9 cellular contexts compared by ENCODE assay signal in the genomic region with DNA sequence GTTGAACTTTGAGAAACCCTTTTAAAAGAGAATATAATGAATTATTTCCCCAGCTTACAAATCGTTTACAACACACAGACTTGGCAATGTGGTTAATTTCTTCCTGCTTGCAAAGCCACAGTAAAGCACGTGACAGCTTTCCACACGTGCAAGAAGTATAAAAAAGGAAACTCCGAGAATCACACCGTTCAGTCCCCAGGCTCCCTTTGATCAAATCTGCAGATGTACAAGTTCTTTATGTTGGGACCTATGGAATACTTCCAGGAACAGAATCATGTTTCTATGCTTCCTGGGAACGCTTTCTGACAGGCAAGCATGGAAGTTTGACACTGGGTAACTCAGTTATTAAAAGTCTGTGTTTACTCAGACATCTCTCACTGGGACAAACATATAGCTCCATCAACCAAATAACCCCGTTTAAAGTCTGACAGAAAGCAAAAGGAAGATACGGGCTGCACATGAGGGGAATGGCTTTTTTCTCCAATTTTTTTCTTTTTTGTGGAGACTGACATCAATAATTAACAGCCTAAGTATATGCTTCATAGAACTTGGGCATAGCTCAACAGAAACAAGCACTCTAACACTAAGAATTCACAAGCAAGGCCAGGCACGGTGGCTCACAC.
A peak's percentile ranks its signal among the peaks of the same experiment; 100 is the strongest.
DNase-seq lines count a peak whose midpoint lies in the region; ATAC-seq and FAIRE-seq lines count a peak whose summit lies in the region.
"Had no signal": no experiment of that assay in that cellular context is flagged by ENCODE, and none has a peak within 500 bp of the region (broad histone marks: within the 10 kb centered on the region; RNA-seq: fewer than 3 reads in every experiment).

No MANE protein-coding gene starts in this region.

- intact Hi-C loops in head of caudate nucleus (cut with DNase I) = no loop called here

- peak; percentile 22 to 23 for DNase-seq in activated CD4-positive, alpha-beta T cell treated with anti-CD3 and anti-CD28 coated beads, Interleukin-2, amount 50 U/mL, for 4 hours
- DNase-seq in small intestine (peak; percentile 27), NCI-H1694 treated with DMSO at 0.1 percent for 48 hours (lab: John Stamatoyannopoulos, UW) (no peak), head of caudate nucleus (no peak), Karpas-422 (no peak), DMS153 treated with DMSO at 0.1 percent for 48 hours (lab: John Stamatoyannopoulos, UW; ENCODE audit: unreplicated experiment) (no peak)

- H3K9me3 ChIP-seq in small intestine (ENCODE audit: control insufficient read depth, low read depth) (no peaks in the 10 kb centered on the region), Karpas-422 (ENCODE audit: low read length) (no peaks in the 10 kb centered on the region)

- no peaks in the 10 kb centered on the region for H3K9me2 ChIP-seq in Karpas-422 (replicated peaks; ENCODE audit: insufficient read depth, low read length)

- H3K79me2 ChIP-seq in Karpas-422 (ENCODE audit: low read length) = peaks cover 36% of the 10 kb centered on the region

- H3K27ac ChIP-seq in small intestine (ENCODE audit: low read depth in 1 of 2, low read length in 1 of 2) = no peak overlapping the region
- H3K27ac ChIP-seq in Karpas-422 (ENCODE audit: low read length) = no peak overlapping the region

- no peak overlapping the region for H3K9ac ChIP-seq in Karpas-422 (ENCODE audit: low read length)

- H4K20me1 ChIP-seq in Karpas-422 (ENCODE audit: insufficient read depth, low read depth, low read length) = no peaks in the 10 kb centered on the region

- H3K4me1 ChIP-seq in small intestine (ENCODE audit: control insufficient read depth in 2 of 2, insufficient read depth in 1 of 2, low read depth in 1 of 2, low read length in 1 of 2) (peaks cover 2% of the 10 kb centered on the region in 2 donors), Karpas-422 (ENCODE audit: low read length) (no peaks in the 10 kb centered on the region)

- H2AFZ ChIP-seq in Karpas-422 (ENCODE audit: low read length) = no peak overlapping the region

- ATAC-seq in GM19351 (IDR thresholded peaks at IDR 0.05; ENCODE audit: unreplicated experiment) (peak; percentile 32), HG03108 (IDR thresholded peaks at IDR 0.05; ENCODE audit: unreplicated experiment) (peak; percentile 59)

- WGBS in small intestine, 3 donors = 42 to 83% (median 66%) methylated on average over 9 of the region's 9 CpGs

- no peaks in the 10 kb centered on the region for H3K36me3 ChIP-seq in small intestine (ENCODE audit: control insufficient read depth in 2 of 2, insufficient read depth in 2 of 2, low read length in 2 of 2)
- no peaks in the 10 kb centered on the region for H3K36me3 ChIP-seq in Karpas-422 (ENCODE audit: insufficient read depth, low read length)

- no peak overlapping the region for H3K4me2 ChIP-seq in Karpas-422 (ENCODE audit: low read depth, low read length, poor library complexity, severe bottlenecking)

- FAIRE-seq in small intestine (lab: Jason Lieb, UNC) = no peak
- FAIRE-seq: bronchial epithelial cell had no signal

- H3K27me3 ChIP-seq in small intestine (ENCODE audit: control insufficient read depth in 2 of 2, insufficient read depth in 2 of 2, low read length in 2 of 2) (no peaks in the 10 kb centered on the region), Karpas-422 (ENCODE audit: low read length) (no peaks in the 10 kb centered on the region)

- H3K4me3 ChIP-seq in small intestine (ENCODE audit: low read depth in 1 of 2, low read length in 2 of 2) (no peak overlapping the region), Karpas-422 (ENCODE audit: low read length) (no peak overlapping the region)

Comparison
In these comparisons a context has a peak if more than half of its experiments do, and no peak if none do; other contexts are left out.
1. DNase-seq: peak in activated CD4-positive, alpha-beta T cell treated with anti-CD3 and anti-CD28 coated beads, Interleukin-2, amount 50 U/mL, for 4 hours (2 of 2) and small intestine (single experiment); none in NCI-H1694 treated with DMSO at 0.1 percent for 48 hours (single experiment), head of caudate nucleus (0 of 42), Karpas-422 (single experiment) and DMS153 treated with DMSO at 0.1 percent for 48 hours (single experiment).